ENCODE assay signal across 8 cellular contexts in the genomic region with DNA sequence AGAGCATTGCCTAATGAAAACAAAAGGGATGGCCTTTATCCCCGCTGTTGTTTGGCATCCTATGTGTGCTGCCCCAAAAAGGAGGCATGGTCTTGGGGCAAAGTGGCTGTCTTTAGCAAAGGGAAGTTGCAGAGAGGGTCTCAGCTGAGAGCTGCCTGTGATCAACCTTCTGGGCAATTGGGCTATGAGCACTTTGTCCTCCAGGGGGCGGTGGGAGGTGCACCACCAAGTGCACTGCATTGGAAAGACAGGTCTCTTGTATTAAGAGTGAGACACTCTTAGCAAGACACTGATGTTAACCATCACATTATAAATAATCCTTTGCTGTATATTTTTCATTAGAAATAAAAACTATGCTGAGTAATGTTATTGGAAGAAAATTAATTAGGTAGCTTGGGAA.
DNase-seq lines count a peak whose midpoint lies in the region; ATAC-seq, FAIRE-seq and TF ChIP-seq lines count a peak whose summit lies in the region.

No MANE protein-coding gene starts in this region.

- in situ Hi-C loops in K562 (cut with MboI), result no loop called here

- CTCF ChIA-PET in K562 (lab: Yijun Ruan, JAX; ENCODE audit: low intra/inter-chr PET ratio), result no interaction called here

- H3K27ac Mint-ChIP-seq in neural crest cell (ENCODE audit: unreplicated experiment), result no peak overlapping the region

- no peak overlapping the region for H3K4me3 Mint-ChIP-seq in neural crest cell

- no TSS peak for BruUV-seq in K562 (replicated peaks; lab: Mats Ljungman, UMichigan)

- no peak for ATAC-seq in K562
- ATAC-seq in GM21786 (IDR thresholded peaks at IDR 0.05; ENCODE audit: unreplicated experiment), result no peak

- H3K36me3 ChIP-seq in MG63, result no peaks in the 10 kb centered on the region
- H3K36me3 ChIP-seq in K562 (ENCODE audit: control insufficient read depth, insufficient read depth, low read length), result no peaks in the 10 kb centered on the region

- H3K4me3 ChIP-seq in MG63, result no peak overlapping the region
- H3K4me3 ChIP-seq in K562, result no peak overlapping the region

- H3K27me3 ChIP-seq in MG63 (no peaks in the 10 kb centered on the region), K562 (ENCODE audit: control insufficient read depth in 2 of 2, insufficient read depth in 2 of 2, low read length in 2 of 2) (no peaks in the 10 kb centered on the region)

- no peaks in the 10 kb centered on the region for H3K79me2 ChIP-seq in K562 (ENCODE audit: control insufficient read depth, insufficient read depth, low read length)

- FAIRE-seq in K562 (lab: Jason Lieb, UNC), result no peak

- no peaks in the 10 kb centered on the region for H3K9me3 ChIP-seq in MG63
- H3K9me3 ChIP-seq in K562 (replicated peaks; ENCODE audit: control insufficient read depth, insufficient read depth, low read depth, low read length), result no peaks in the 10 kb centered on the region

- H3K4me1 ChIP-seq in K562 (replicated peaks in 1 of 2; ENCODE audit: control insufficient read depth in 2 of 2, insufficient read depth in 2 of 2, low read length in 2 of 2), result no peaks in the 10 kb centered on the region

- no peak overlapping the region for H2AFZ ChIP-seq in K562 (ENCODE audit: low read depth, low read length)

- TF ChIP-seq CTCF in K562 (IDR thresholded peaks at IDR 0.05 in 2 of 3, conservative IDR thresholded peaks at IDR 0.05 in 1 of 3; ENCODE audit: insufficient read depth in 2 of 3, low read depth in 1 of 3, low read length in 3 of 3) (peak; percentile 26 to 48 (median 40); a peak in 5 of 6 replicates), neural crest cell (conservative IDR thresholded peaks at IDR 0.05) (peak; percentile 73)

- TF ChIP-seq EP300 in K562 (IDR thresholded peaks at IDR 0.05; ENCODE audit: low read length), result no peak

- no peak overlapping the region for H3K4me2 ChIP-seq in K562 (ENCODE audit: insufficient read depth, low read length)

- TF ChIP-seq RAD21 in K562 (CRISPR knock-in tag; conservative IDR thresholded peaks at IDR 0.05 in 1 of 2, IDR thresholded peaks at IDR 0.05 in 1 of 2), result peak in 1 of 2 experiments; percentile 7; a peak in 1 of 4 replicates

- no peaks in the 10 kb centered on the region for H3K9me1 ChIP-seq in K562 (ENCODE audit: control insufficient read depth, insufficient read depth, low read length)

- POLR2A ChIA-PET in K562 (lab: Yijun Ruan, JAX), result no interaction called here

- H3K27ac ChIP-seq in K562 (ENCODE audit: extremely low read depth, low read depth, low read length), result no peak overlapping the region

- H3K4me1 Mint-ChIP-seq in neural crest cell, result no peaks in the 10 kb centered on the region

- H3K9ac ChIP-seq in K562 (ENCODE audit: insufficient read depth in 1 of 2, low read depth in 2 of 2, low read length in 2 of 2), result no peak overlapping the region

- H3K36me3 Mint-ChIP-seq in neural crest cell (ENCODE audit: low read depth), result no peaks in the 10 kb centered on the region

- no peaks in the 10 kb centered on the region for H3K27me3 Mint-ChIP-seq in neural crest cell (ENCODE audit: low read depth)

- H3K9me3 Mint-ChIP-seq in neural crest cell, result peaks cover 2% of the 10 kb centered on the region

- intact Hi-C loops in K562 (cut with micrococcal nuclease), result no loop called here

- TF ChIP-seq POLR2A in K562 (conservative IDR thresholded peaks at IDR 0.05), result no peak

- WGBS in K562 (ENCODE audit: insufficient coverage, low coverage, missing lambda C conversion rate), result 0% methylated on average over 2 of the region's 2 CpGs

- DNase-seq in NCI-H82 (lab: John Stamatoyannopoulos, UW) (peak; percentile 76), NCI-H82 treated with DMSO at 0.1 percent for 48 hours (lab: John Stamatoyannopoulos, UW; ENCODE audit: unreplicated experiment) (no peak), MG63 (peak; percentile 11), K562 (ENCODE audit: extremely low read depth in 1 of 4, low spot score in 3 of 4) (peak; percentile 9 to 17 (median 10)), neural crest cell (ENCODE audit: low read depth, low spot score) (peak; percentile 64), NCI-H2227 (lab: John Stamatoyannopoulos, UW; ENCODE audit: unreplicated experiment) (no peak)
- DNase-seq in activated effector memory CD4-positive, alpha-beta T cell treated with Interleukin-2 at 50 U/mL for 16 hours, result no peak

- no peaks in the 10 kb centered on the region for H4K20me1 ChIP-seq in K562 (replicated peaks; ENCODE audit: control insufficient read depth, insufficient read depth, low read length)

TF ChIP-seq in K562, 482 proteins besides CTCF, POLR2A, EP300 and RAD21:
- TF ChIP-seq HNRNPK (IDR thresholded peaks at IDR 0.05; ENCODE audit: low read depth, low read length, poor library complexity, severe bottlenecking) (no peak), CREB1 (IDR thresholded peaks at IDR 0.05) (no peak), CREB1 (CRISPR knock-in tag; IDR thresholded peaks at IDR 0.05) (no peak), MAFG (tag; conservative IDR thresholded peaks at IDR 0.05) (no peak), ESRRA (IDR thresholded peaks at IDR 0.05; ENCODE audit: borderline replicate concordance, low read depth) (no peak), FOS (IDR thresholded peaks at IDR 0.05; ENCODE audit: extremely low read depth, insufficient read length) (no peak), KDM2B (CRISPR knock-in tag; IDR thresholded peaks at IDR 0.05) (no peak), HDAC3 (IDR thresholded peaks at IDR 0.05; ENCODE audit: borderline replicate concordance, partially characterized antibody) (no peak), ZNF589 (CRISPR knock-in tag; IDR thresholded peaks at IDR 0.05; ENCODE audit: low read depth) (no peak), ZNF57 (CRISPR knock-in tag; IDR thresholded peaks at IDR 0.05) (no peak), HDAC8 (tag; IDR thresholded peaks at IDR 0.05) (no peak), ZFP30 (CRISPR knock-in tag; IDR thresholded peaks at IDR 0.05; ENCODE audit: borderline replicate concordance) (no peak)
- TF ChIP-seq, protein P1, sequence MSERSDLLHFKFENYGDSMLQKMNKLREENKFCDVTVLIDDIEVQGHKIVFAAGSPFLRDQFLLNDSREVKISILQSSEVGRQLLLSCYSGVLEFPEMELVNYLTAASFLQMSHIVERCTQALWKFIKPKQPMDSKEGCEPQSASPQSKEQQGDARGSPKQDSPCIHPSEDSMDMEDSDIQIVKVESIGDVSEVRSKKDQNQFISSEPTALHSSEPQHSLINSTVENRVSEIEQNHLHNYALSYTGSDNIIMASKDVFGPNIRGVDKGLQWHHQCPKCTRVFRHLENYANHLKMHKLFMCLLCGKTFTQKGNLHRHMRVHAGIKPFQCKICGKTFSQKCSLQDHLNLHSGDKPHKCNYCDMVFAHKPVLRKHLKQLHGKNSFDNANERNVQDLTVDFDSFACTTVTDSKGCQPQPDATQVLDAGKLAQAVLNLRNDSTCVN (CRISPR knock-in tag; IDR thresholded peaks at IDR 0.05), result no peak

Comparison
In these comparisons a context has a peak if more than half of its experiments do, and no peak if none do; other contexts are left out.
1. DNase-seq: peak in NCI-H82 (single experiment), MG63 (single experiment), K562 (4 of 4) and neural crest cell (single experiment); none in NCI-H82 treated with DMSO at 0.1 percent for 48 hours (single experiment), activated effector memory CD4-positive, alpha-beta T cell treated with Interleukin-2 at 50 U/mL for 16 hours (single experiment) and NCI-H2227 (single experiment).